Comparison of ENCODE assay signal across 20 cellular contexts in the genomic region with DNA sequence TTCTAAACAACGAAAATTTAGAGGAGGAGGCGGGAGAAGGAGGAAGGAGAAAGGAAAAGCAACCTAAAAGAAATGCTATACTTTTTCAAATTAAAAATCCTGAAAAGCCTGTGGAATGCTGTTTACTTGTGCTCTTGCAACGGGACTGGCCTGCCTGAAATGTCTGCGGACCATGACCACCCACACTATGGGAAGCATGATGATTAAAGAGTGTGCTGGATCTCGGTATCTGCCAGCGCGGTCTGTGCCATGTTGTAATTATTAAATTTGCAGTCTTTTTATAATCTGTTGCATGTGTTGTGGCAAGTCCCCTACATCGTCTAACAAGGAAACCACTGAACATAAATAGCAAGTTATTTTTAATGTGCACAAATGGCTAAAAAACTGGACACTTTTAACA.
DNase-seq lines count a peak whose midpoint lies in the region; ATAC-seq and TF ChIP-seq lines count a peak whose summit lies in the region.
"Had no signal": no experiment of that assay in that cellular context is flagged by ENCODE, and none has a peak within 500 bp of the region (broad histone marks: within the 10 kb centered on the region; RNA-seq: fewer than 3 reads in every experiment).

No MANE protein-coding gene starts in this region.

- no peaks in the 10 kb centered on the region for H3K36me3 ChIP-seq in BLaER1 treated with 17β-estradiol and CSF1 and Interleukin-3, amounts not matched to agents 10 nM and 100 nM
- H3K36me3 ChIP-seq in MG63 = no peaks in the 10 kb centered on the region
- no peaks in the 10 kb centered on the region for H3K36me3 ChIP-seq in skeletal muscle satellite cell (ENCODE audit: insufficient read depth, low read length)
- H3K36me3 ChIP-seq in gastroesophageal sphincter = no peaks in the 10 kb centered on the region
- no peaks in the 10 kb centered on the region for H3K36me3 ChIP-seq in H7 (replicated peaks; ENCODE audit: control insufficient read depth, insufficient read depth, low read length)
- H3K36me3 ChIP-seq: HAP-1, left ventricle myocardium inferior, vagina had no signal

- DNase-seq in MG63 (peak; percentile 45), fibroblast of gingiva (ENCODE audit: low read depth) (peak; percentile 87), putamen (ENCODE audit: low spot score) (no peak), H7 (no peak)
- DNase-seq in activated T-cell treated with anti-CD3 and anti-CD28 coated beads, Interleukin-2, amount 50 U/mL, for 48 hours = no peak
- DNase-seq: activated effector memory CD4-positive, alpha-beta T cell treated with Interleukin-2 at 50 U/mL for 16 hours; anterior cingulate cortex; dermis blood vessel endothelial cell; left ventricle myocardium inferior; MM.1S; NCI-H2029 treated with DMSO at 0.1 percent for 48 hours; stimulated activated naive CD8-positive, alpha-beta T cell treated with anti-CD3 and anti-CD28 coated beads, Interleukin-15, amount 100 ng/mL, for 72 hours had no signal

- H3K4me1 ChIP-seq in BLaER1 treated with 17β-estradiol and CSF1 and Interleukin-3, amounts not matched to agents 10 nM and 100 nM = peaks cover 0 to 16% (median 7%) of the 10 kb centered on the region in 10 experiments; a peak in 13 of 20 replicates
- peaks cover 13% of the 10 kb centered on the region for H3K4me1 ChIP-seq in skeletal muscle satellite cell (ENCODE audit: control insufficient read depth, insufficient read depth, low read length)
- peaks cover 0 to 32% (median 2%) of the 10 kb centered on the region in 3 donors for H3K4me1 ChIP-seq in gastroesophageal sphincter
- H3K4me1 ChIP-seq: vagina had no signal

- no peaks in the 10 kb centered on the region for H4K20me1 ChIP-seq in BLaER1 treated with 17β-estradiol and CSF1 and Interleukin-3, amounts not matched to agents 10 nM and 100 nM

- no peak for TF ChIP-seq EP300 in gastroesophageal sphincter (IDR thresholded peaks at IDR 0.05)

- peak overlapping the region in 9 of 11 experiments; percentile 3 to 52 (median 33); a peak in 15 of 22 replicates for H3K4me2 ChIP-seq in BLaER1 treated with 17β-estradiol and CSF1 and Interleukin-3, amounts not matched to agents 10 nM and 100 nM
- H3K4me2 ChIP-seq in skeletal muscle satellite cell (ENCODE audit: low read length) = peak overlapping the region; percentile 71

- no peaks in the 10 kb centered on the region for H3K9me3 ChIP-seq in BLaER1 treated with 17β-estradiol and CSF1 and Interleukin-3, amounts not matched to agents 10 nM and 100 nM (replicated peaks in 1 of 11)
- no peaks in the 10 kb centered on the region for H3K9me3 ChIP-seq in MG63
- no peaks in the 10 kb centered on the region for H3K9me3 ChIP-seq in skeletal muscle satellite cell (replicated peaks; ENCODE audit: low read length)
- no peaks in the 10 kb centered on the region for H3K9me3 ChIP-seq in gastroesophageal sphincter
- H3K9me3 ChIP-seq: HAP-1, left ventricle myocardium inferior, vagina had no signal

- no peak for TF ChIP-seq POLR2A in gastroesophageal sphincter (IDR thresholded peaks at IDR 0.05)

- WGBS in gastroesophageal sphincter (ENCODE audit: low coverage in 1 of 2), 2 donors = 67 to 82% methylated on average over 7 to 8 of the region's 8 CpGs

- ATAC-seq in gastroesophageal sphincter = no peak
- ATAC-seq: esophagus mucosa; GM12878; stimulated activated naive CD8-positive, alpha-beta T cell treated with anti-CD3 and anti-CD28 coated beads, Interleukin-15, amount 100 ng/mL, for 72 hours had no signal

- H3K27me3 ChIP-seq in BLaER1 treated with 17β-estradiol and CSF1 and Interleukin-3, amounts not matched to agents 10 nM and 100 nM = no peaks in the 10 kb centered on the region
- H3K27me3 ChIP-seq in MG63 (no peaks in the 10 kb centered on the region), skeletal muscle satellite cell (ENCODE audit: control insufficient read depth, insufficient read depth, low read length) (no peaks in the 10 kb centered on the region), gastroesophageal sphincter (no peaks in the 10 kb centered on the region), H7 (ENCODE audit: control insufficient read depth, insufficient read depth, low read length) (no peaks in the 10 kb centered on the region)
- H3K27me3 ChIP-seq: vagina had no signal

- no peak overlapping the region for H3K4me3 ChIP-seq in BLaER1 treated with 17β-estradiol and CSF1 and Interleukin-3, amounts not matched to agents 10 nM and 100 nM
- peak overlapping the region; percentile 14; the same call in 1 of the 2 replicates for H3K4me3 ChIP-seq in MG63
- peak overlapping the region; percentile 44 for H3K4me3 ChIP-seq in skeletal muscle satellite cell (ENCODE audit: low read length)
- H3K4me3 ChIP-seq in gastroesophageal sphincter = no peak overlapping the region
- H3K4me3 ChIP-seq in H7 (ENCODE audit: insufficient read depth, low read depth, low read length) = no peak overlapping the region
- H3K4me3 ChIP-seq: GM12878, HAP-1, left ventricle myocardium inferior, vagina had no signal

- H3K9ac ChIP-seq in BLaER1 treated with 17β-estradiol and CSF1 and Interleukin-3, amounts not matched to agents 10 nM and 100 nM = no peak overlapping the region
- no peak overlapping the region for H3K9ac ChIP-seq in skeletal muscle satellite cell (ENCODE audit: low read depth, low read length)

- no peak overlapping the region for H3K27ac ChIP-seq in BLaER1 treated with 17β-estradiol and CSF1 and Interleukin-3, amounts not matched to agents 10 nM and 100 nM
- no peak overlapping the region for H3K27ac ChIP-seq in gastroesophageal sphincter
- H3K27ac ChIP-seq: C4-2B, left ventricle myocardium inferior, vagina had no signal

- no peak for TF ChIP-seq CTCF in gastroesophageal sphincter (IDR thresholded peaks at IDR 0.05)

Comparison
In these comparisons a context has a peak if more than half of its experiments do, and no peak if none do; other contexts are left out.
1. H3K4me3 ChIP-seq: peak in MG63 (single experiment) and skeletal muscle satellite cell (single experiment); none in BLaER1 treated with 17β-estradiol and CSF1 and Interleukin-3, amounts not matched to agents 10 nM and 100 nM (0 of 10), gastroesophageal sphincter (0 of 2) and H7 (single experiment).
2. DNase-seq: peak in MG63 (single experiment) and fibroblast of gingiva (single experiment); none in putamen (single experiment), activated T-cell treated with anti-CD3 and anti-CD28 coated beads, Interleukin-2, amount 50 U/mL, for 48 hours (0 of 2) and H7 (single experiment).